Comparison of ENCODE assay signal across 1 cellular context in the genomic region with DNA sequence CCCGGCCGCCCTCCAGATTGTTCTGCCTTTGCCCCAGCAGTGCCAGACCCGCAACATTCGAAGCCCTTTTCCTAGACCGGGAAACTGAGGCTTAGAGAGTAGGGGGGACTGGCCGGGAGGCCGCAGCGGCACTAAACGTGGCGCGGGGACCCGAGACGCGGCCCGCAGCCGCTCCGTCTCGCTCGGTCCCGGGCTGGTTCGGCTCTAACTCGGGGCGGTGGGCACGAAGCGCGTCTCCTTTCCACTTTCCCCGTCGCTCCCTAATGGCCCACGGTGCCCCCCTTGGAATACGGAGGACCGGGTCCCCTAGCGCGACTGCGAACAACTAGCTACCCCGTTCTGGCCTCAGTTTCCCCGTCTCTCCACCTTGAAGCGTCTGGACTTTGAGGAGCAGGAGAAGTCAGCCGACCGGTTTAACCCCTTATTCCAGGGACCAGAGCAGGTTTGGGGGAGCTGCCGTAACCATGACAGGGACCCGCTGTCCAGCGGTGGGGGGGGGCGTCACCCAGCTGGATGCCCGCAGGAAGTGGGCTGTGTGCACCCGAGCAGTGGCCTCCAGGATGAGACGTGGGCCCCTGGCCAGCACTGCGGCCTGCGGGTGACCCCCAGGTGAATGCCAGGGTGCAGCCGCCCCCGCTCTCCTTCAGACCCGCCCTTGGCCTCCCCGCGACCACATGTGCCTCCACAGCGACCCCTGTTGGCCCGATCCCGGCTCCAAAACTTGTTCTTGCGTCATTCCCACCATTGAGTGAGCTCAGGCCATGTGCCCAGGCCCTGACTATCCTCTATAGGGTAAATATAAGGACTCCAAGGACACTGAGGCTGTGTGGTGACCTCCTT.
A peak's percentile ranks its signal among the peaks of the same experiment; 100 is the strongest.
TF ChIP-seq lines count a peak whose summit lies in the region.

No MANE protein-coding gene starts in this region.

TF ChIP-seq in HEK293, 187 proteins besides CTCF, POLR2A, EP300 and RAD21 (continued from another document and continues in another):
- TF ChIP-seq ZNF214 (tag by site-specific recombination; IDR thresholded peaks at IDR 0.05; ENCODE audit: borderline replicate concordance) (no peak), ZNF148 (tag by site-specific recombination; IDR thresholded peaks at IDR 0.05; ENCODE audit: borderline replicate concordance) (no peak), ZNF138 (tag by site-specific recombination; IDR thresholded peaks at IDR 0.05; ENCODE audit: borderline replicate concordance) (no peak), ZNF624 (tag by site-specific recombination; IDR thresholded peaks at IDR 0.05) (no peak), ZNF404 (tag by site-specific recombination; IDR thresholded peaks at IDR 0.05) (no peak), ZNF184 (tag by site-specific recombination; IDR thresholded peaks at IDR 0.05) (0 out of 2 replicates have a peak, but pooled peaks have one; percentile 19), ZNF558 (tag by site-specific recombination; IDR thresholded peaks at IDR 0.05) (no peak), ZNF555 (tag by site-specific recombination; conservative IDR thresholded peaks at IDR 0.05) (no peak), ZNF37A (tag by site-specific recombination; IDR thresholded peaks at IDR 0.05) (no peak), ZNF639 (tag by site-specific recombination; IDR thresholded peaks at IDR 0.05) (no peak; the same call in 1 of the 2 replicates), ZNF544 (tag by site-specific recombination; IDR thresholded peaks at IDR 0.05) (no peak), OSR2 (tag by site-specific recombination; IDR thresholded peaks at IDR 0.05) (no peak), ZNF707 (tag by site-specific recombination; IDR thresholded peaks at IDR 0.05) (no peak), ZNF501 (tag by site-specific recombination; IDR thresholded peaks at IDR 0.05) (0 out of 2 replicates have a peak, but pooled peaks have one; percentile 31), HOXA7 (CRISPR knock-in tag; IDR thresholded peaks at IDR 0.05; ENCODE audit: borderline replicate concordance) (no peak), TRIM28 (IDR thresholded peaks at IDR 0.05; ENCODE audit: borderline replicate concordance, low read length) (no peak), MYNN (tag by site-specific recombination; IDR thresholded peaks at IDR 0.05; ENCODE audit: borderline replicate concordance) (no peak), ZNF394 (tag by site-specific recombination; IDR thresholded peaks at IDR 0.05; ENCODE audit: borderline replicate concordance) (peak; percentile 23; the same call in 1 of the 2 replicates), SP7 (tag by site-specific recombination; IDR thresholded peaks at IDR 0.05) (peak; percentile 73), ZSCAN16 (tag by site-specific recombination; IDR thresholded peaks at IDR 0.05) (no peak), SP3 (tag by site-specific recombination; IDR thresholded peaks at IDR 0.05) (no peak; the same call in 1 of the 2 replicates), OVOL3 (tag by site-specific recombination; IDR thresholded peaks at IDR 0.05) (no peak), ZBTB26 (tag by site-specific recombination; optimal IDR thresholded peaks at IDR 0.05) (peak; percentile 80), ZBTB49 (tag by site-specific recombination; IDR thresholded peaks at IDR 0.05; ENCODE audit: low read depth) (no peak)
- TF ChIP-seq, protein P1, sequence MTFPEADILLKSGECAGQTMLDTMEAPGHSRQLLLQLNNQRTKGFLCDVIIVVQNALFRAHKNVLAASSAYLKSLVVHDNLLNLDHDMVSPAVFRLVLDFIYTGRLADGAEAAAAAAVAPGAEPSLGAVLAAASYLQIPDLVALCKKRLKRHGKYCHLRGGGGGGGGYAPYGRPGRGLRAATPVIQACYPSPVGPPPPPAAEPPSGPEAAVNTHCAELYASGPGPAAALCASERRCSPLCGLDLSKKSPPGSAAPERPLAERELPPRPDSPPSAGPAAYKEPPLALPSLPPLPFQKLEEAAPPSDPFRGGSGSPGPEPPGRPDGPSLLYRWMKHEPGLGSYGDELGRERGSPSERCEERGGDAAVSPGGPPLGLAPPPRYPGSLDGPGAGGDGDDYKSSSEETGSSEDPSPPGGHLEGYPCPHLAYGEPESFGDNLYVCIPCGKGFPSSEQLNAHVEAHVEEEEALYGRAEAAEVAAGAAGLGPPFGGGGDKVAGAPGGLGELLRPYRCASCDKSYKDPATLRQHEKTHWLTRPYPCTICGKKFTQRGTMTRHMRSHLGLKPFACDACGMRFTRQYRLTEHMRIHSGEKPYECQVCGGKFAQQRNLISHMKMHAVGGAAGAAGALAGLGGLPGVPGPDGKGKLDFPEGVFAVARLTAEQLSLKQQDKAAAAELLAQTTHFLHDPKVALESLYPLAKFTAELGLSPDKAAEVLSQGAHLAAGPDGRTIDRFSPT (tag by site-specific recombination; IDR thresholded peaks at IDR 0.05): peak; percentile 95
- TF ChIP-seq, protein P2, sequence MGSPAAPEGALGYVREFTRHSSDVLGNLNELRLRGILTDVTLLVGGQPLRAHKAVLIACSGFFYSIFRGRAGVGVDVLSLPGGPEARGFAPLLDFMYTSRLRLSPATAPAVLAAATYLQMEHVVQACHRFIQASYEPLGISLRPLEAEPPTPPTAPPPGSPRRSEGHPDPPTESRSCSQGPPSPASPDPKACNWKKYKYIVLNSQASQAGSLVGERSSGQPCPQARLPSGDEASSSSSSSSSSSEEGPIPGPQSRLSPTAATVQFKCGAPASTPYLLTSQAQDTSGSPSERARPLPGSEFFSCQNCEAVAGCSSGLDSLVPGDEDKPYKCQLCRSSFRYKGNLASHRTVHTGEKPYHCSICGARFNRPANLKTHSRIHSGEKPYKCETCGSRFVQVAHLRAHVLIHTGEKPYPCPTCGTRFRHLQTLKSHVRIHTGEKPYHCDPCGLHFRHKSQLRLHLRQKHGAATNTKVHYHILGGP (tag by site-specific recombination; IDR thresholded peaks at IDR 0.05): no peak
- TF ChIP-seq, protein P3, sequence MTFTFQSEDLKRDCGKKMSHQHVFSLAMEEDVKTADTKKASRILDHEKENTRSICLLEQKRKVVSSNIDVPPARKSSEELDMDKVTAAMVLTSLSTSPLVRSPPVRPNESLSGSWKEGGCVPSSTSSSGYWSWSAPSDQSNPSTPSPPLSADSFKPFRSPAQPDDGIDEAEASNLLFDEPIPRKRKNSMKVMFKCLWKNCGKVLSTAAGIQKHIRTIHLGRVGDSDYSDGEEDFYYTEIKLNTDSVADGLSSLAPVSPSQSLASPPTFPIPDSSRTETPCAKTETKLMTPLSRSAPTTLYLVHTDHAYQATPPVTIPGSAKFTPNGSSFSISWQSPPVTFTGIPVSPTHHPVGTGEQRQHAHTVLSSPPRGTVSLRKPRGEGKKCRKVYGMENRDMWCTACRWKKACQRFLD (tag by site-specific recombination; IDR thresholded peaks at IDR 0.05): no peak
- TF ChIP-seq, protein P4, sequence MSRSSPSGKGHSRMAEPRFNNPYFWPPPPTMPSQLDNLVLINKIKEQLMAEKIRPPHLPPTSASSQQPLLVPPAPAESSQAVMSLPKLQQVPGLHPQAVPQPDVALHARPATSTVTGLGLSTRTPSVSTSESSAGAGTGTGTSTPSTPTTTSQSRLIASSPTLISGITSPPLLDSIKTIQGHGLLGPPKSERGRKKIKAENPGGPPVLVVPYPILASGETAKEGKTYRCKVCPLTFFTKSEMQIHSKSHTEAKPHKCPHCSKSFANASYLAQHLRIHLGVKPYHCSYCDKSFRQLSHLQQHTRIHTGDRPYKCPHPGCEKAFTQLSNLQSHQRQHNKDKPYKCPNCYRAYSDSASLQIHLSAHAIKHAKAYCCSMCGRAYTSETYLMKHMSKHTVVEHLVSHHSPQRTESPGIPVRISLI (tag by site-specific recombination; IDR thresholded peaks at IDR 0.05): no peak
- TF ChIP-seq, protein P5, sequence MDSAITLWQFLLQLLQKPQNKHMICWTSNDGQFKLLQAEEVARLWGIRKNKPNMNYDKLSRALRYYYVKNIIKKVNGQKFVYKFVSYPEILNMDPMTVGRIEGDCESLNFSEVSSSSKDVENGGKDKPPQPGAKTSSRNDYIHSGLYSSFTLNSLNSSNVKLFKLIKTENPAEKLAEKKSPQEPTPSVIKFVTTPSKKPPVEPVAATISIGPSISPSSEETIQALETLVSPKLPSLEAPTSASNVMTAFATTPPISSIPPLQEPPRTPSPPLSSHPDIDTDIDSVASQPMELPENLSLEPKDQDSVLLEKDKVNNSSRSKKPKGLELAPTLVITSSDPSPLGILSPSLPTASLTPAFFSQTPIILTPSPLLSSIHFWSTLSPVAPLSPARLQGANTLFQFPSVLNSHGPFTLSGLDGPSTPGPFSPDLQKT (IDR thresholded peaks at IDR 0.05; ENCODE audit: borderline replicate concordance, low read depth, low read length): no peak
- TF ChIP-seq, protein P6, sequence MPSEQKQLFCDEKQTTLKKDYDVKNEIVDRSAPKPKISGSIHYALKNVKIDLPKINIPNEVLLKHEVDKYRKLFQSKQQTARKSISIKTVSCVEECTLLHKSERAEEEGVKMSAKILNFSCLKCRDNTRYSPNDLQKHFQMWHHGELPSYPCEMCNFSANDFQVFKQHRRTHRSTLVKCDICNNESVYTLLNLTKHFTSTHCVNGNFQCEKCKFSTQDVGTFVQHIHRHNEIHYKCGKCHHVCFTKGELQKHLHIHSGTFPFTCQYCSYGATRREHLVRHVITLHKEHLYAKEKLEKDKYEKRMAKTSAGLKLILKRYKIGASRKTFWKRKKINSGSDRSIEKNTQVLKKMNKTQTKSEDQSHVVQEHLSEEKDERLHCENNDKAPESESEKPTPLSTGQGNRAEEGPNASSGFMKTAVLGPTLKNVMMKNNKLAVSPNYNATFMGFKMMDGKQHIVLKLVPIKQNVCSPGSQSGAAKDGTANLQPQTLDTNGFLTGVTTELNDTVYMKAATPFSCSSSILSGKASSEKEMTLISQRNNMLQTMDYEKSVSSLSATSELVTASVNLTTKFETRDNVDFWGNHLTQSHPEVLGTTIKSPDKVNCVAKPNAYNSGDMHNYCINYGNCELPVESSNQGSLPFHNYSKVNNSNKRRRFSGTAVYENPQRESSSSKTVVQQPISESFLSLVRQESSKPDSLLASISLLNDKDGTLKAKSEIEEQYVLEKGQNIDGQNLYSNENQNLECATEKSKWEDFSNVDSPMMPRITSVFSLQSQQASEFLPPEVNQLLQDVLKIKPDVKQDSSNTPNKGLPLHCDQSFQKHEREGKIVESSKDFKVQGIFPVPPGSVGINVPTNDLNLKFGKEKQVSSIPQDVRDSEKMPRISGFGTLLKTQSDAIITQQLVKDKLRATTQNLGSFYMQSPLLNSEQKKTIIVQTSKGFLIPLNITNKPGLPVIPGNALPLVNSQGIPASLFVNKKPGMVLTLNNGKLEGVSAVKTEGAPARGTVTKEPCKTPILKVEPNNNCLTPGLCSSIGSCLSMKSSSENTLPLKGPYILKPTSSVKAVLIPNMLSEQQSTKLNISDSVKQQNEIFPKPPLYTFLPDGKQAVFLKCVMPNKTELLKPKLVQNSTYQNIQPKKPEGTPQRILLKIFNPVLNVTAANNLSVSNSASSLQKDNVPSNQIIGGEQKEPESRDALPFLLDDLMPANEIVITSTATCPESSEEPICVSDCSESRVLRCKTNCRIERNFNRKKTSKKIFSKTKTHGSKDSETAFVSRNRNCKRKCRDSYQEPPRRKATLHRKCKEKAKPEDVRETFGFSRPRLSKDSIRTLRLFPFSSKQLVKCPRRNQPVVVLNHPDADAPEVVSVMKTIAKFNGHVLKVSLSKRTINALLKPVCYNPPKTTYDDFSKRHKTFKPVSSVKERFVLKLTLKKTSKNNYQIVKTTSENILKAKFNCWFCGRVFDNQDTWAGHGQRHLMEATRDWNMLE (tag by site-specific recombination; conservative IDR thresholded peaks at IDR 0.05; ENCODE audit: low read depth): no peak
